1 cellular context compared by ENCODE assay signal in genomic region chr1:44030606-44031050, GRCh38.
TF ChIP-seq lines count a peak whose summit lies in the region.

No MANE protein-coding gene starts in this region.

TF ChIP-seq in HepG2, 621 proteins besides CTCF, POLR2A, EP300 and RAD21 (continued from another document and continues in another):
- TF ChIP-seq, protein P1, sequence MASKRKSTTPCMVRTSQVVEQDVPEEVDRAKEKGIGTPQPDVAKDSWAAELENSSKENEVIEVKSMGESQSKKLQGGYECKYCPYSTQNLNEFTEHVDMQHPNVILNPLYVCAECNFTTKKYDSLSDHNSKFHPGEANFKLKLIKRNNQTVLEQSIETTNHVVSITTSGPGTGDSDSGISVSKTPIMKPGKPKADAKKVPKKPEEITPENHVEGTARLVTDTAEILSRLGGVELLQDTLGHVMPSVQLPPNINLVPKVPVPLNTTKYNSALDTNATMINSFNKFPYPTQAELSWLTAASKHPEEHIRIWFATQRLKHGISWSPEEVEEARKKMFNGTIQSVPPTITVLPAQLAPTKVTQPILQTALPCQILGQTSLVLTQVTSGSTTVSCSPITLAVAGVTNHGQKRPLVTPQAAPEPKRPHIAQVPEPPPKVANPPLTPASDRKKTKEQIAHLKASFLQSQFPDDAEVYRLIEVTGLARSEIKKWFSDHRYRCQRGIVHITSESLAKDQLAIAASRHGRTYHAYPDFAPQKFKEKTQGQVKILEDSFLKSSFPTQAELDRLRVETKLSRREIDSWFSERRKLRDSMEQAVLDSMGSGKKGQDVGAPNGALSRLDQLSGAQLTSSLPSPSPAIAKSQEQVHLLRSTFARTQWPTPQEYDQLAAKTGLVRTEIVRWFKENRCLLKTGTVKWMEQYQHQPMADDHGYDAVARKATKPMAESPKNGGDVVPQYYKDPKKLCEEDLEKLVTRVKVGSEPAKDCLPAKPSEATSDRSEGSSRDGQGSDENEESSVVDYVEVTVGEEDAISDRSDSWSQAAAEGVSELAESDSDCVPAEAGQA (IDR thresholded peaks at IDR 0.05; ENCODE audit: low read depth) = no peak
- TF ChIP-seq, protein P1 (CRISPR knock-in tag; IDR thresholded peaks at IDR 0.05; ENCODE audit: borderline replicate concordance) = no peak
- TF ChIP-seq TOE1 (CRISPR knock-in tag; IDR thresholded peaks at IDR 0.05) (no peak), RBM39 (IDR thresholded peaks at IDR 0.05; ENCODE audit: low read depth, low read length, poor library complexity, severe bottlenecking) (no peak), ZNF33A (CRISPR knock-in tag; IDR thresholded peaks at IDR 0.05; ENCODE audit: borderline replicate concordance) (no peak), ZNF605 (CRISPR knock-in tag; IDR thresholded peaks at IDR 0.05) (peak; percentile 74), KIAA2018 (CRISPR knock-in tag; IDR thresholded peaks at IDR 0.05; ENCODE audit: borderline replicate concordance) (no peak), RFX5 (IDR thresholded peaks at IDR 0.05; ENCODE audit: low read depth, low read length) (no peak), HMG20B (CRISPR knock-in tag; conservative IDR thresholded peaks at IDR 0.05) (no peak), ZIK1 (CRISPR knock-in tag; IDR thresholded peaks at IDR 0.05; ENCODE audit: borderline replicate concordance, low read depth) (0 out of 2 replicates have a peak, but pooled peaks have one; percentile 22), NR2F6 (IDR thresholded peaks at IDR 0.05) (no peak), NR2F6 (CRISPR knock-in tag; IDR thresholded peaks at IDR 0.05) (0 out of 2 replicates have a peak, but pooled peaks have one; percentile 10), JUND (CRISPR knock-in tag; IDR thresholded peaks at IDR 0.05) (no peak), TMF1 (CRISPR knock-in tag; IDR thresholded peaks at IDR 0.05; ENCODE audit: low read depth) (0 out of 2 replicates have a peak, but pooled peaks have one; percentile 24), HNF4G (IDR thresholded peaks at IDR 0.05; ENCODE audit: borderline replicate concordance, low read depth, low read length) (no peak), HNF4G (CRISPR knock-in tag; IDR thresholded peaks at IDR 0.05; ENCODE audit: borderline replicate concordance, low read depth) (no peak), ZNF143 (CRISPR knock-in tag; IDR thresholded peaks at IDR 0.05) (0 out of 2 replicates have a peak, but pooled peaks have one; percentile 1), GABPB1 (CRISPR knock-in tag; IDR thresholded peaks at IDR 0.05) (0 out of 2 replicates have a peak, but pooled peaks have one; percentile 11), CBX5 (CRISPR knock-in tag; IDR thresholded peaks at IDR 0.05; ENCODE audit: borderline replicate concordance) (no peak), ZNF430 (CRISPR knock-in tag; IDR thresholded peaks at IDR 0.05) (peak; percentile 55; the same call in 1 of the 2 replicates), PCBP2 (optimal IDR thresholded peaks at IDR 0.05; ENCODE audit: low read depth, low read length, poor library complexity, severe bottlenecking) (no peak), ZNF292 (CRISPR knock-in tag; IDR thresholded peaks at IDR 0.05; ENCODE audit: borderline replicate concordance, low read depth) (no peak), TRIM24 (CRISPR knock-in tag; IDR thresholded peaks at IDR 0.05) (no peak), YEATS4 (CRISPR knock-in tag; IDR thresholded peaks at IDR 0.05; ENCODE audit: borderline replicate concordance) (no peak), ZNF547 (CRISPR knock-in tag; IDR thresholded peaks at IDR 0.05) (no peak), SMAD1 (CRISPR knock-in tag; IDR thresholded peaks at IDR 0.05; ENCODE audit: borderline replicate concordance, low read depth) (peak; percentile 61; the same call in 1 of the 2 replicates), ZSCAN20 (CRISPR knock-in tag; IDR thresholded peaks at IDR 0.05; ENCODE audit: borderline replicate concordance) (no peak), ZSCAN5A (CRISPR knock-in tag; IDR thresholded peaks at IDR 0.05; ENCODE audit: borderline replicate concordance) (0 out of 2 replicates have a peak, but pooled peaks have one; percentile 49), ZNF672 (CRISPR knock-in tag; IDR thresholded peaks at IDR 0.05) (no peak), RAD51 (IDR thresholded peaks at IDR 0.05; ENCODE audit: borderline replicate concordance) (no peak), MEIS2 (CRISPR knock-in tag; IDR thresholded peaks at IDR 0.05) (0 out of 2 replicates have a peak, but pooled peaks have one; percentile 24), HCFC1 (IDR thresholded peaks at IDR 0.05; ENCODE audit: low read depth, low read length) (no peak), SUZ12 (IDR thresholded peaks at IDR 0.05; ENCODE audit: low read depth, low read length) (no peak), MBD4 (IDR thresholded peaks at IDR 0.05; ENCODE audit: borderline replicate concordance, low read length) (no peak), ZBTB42 (CRISPR knock-in tag; IDR thresholded peaks at IDR 0.05) (no peak; the same call in 1 of the 2 replicates), ZNF263 (CRISPR knock-in tag; IDR thresholded peaks at IDR 0.05) (peak; percentile 27; the same call in 1 of the 2 replicates), ZNF562 (CRISPR knock-in tag; IDR thresholded peaks at IDR 0.05; ENCODE audit: borderline replicate concordance) (no peak), AGO1 (IDR thresholded peaks at IDR 0.05; ENCODE audit: low read depth, low read length, poor library complexity, severe bottlenecking) (no peak), YEATS2 (CRISPR knock-in tag; IDR thresholded peaks at IDR 0.05; ENCODE audit: borderline replicate concordance) (no peak), EED (CRISPR knock-in tag; IDR thresholded peaks at IDR 0.05) (peak; percentile 59; the same call in 1 of the 2 replicates), ZNF747 (CRISPR knock-in tag; IDR thresholded peaks at IDR 0.05; ENCODE audit: borderline replicate concordance) (peak; percentile 57; the same call in 1 of the 2 replicates), NR3C1 (CRISPR knock-in tag; IDR thresholded peaks at IDR 0.05) (no peak), SOX6 (IDR thresholded peaks at IDR 0.05) (no peak), SOX6 (CRISPR knock-in tag; IDR thresholded peaks at IDR 0.05) (no peak)
- TF ChIP-seq, protein P2, sequence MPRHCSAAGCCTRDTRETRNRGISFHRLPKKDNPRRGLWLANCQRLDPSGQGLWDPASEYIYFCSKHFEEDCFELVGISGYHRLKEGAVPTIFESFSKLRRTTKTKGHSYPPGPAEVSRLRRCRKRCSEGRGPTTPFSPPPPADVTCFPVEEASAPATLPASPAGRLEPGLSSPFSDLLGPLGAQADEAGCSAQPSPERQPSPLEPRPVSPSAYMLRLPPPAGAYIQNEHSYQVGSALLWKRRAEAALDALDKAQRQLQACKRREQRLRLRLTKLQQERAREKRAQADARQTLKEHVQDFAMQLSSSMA (CRISPR knock-in tag; IDR thresholded peaks at IDR 0.05) = no peak
- TF ChIP-seq, protein P3, sequence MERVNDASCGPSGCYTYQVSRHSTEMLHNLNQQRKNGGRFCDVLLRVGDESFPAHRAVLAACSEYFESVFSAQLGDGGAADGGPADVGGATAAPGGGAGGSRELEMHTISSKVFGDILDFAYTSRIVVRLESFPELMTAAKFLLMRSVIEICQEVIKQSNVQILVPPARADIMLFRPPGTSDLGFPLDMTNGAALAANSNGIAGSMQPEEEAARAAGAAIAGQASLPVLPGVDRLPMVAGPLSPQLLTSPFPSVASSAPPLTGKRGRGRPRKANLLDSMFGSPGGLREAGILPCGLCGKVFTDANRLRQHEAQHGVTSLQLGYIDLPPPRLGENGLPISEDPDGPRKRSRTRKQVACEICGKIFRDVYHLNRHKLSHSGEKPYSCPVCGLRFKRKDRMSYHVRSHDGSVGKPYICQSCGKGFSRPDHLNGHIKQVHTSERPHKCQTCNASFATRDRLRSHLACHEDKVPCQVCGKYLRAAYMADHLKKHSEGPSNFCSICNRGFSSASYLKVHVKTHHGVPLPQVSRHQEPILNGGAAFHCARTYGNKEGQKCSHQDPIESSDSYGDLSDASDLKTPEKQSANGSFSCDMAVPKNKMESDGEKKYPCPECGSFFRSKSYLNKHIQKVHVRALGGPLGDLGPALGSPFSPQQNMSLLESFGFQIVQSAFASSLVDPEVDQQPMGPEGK (CRISPR knock-in tag; IDR thresholded peaks at IDR 0.05) = peak; percentile 57
- TF ChIP-seq, protein P4, sequence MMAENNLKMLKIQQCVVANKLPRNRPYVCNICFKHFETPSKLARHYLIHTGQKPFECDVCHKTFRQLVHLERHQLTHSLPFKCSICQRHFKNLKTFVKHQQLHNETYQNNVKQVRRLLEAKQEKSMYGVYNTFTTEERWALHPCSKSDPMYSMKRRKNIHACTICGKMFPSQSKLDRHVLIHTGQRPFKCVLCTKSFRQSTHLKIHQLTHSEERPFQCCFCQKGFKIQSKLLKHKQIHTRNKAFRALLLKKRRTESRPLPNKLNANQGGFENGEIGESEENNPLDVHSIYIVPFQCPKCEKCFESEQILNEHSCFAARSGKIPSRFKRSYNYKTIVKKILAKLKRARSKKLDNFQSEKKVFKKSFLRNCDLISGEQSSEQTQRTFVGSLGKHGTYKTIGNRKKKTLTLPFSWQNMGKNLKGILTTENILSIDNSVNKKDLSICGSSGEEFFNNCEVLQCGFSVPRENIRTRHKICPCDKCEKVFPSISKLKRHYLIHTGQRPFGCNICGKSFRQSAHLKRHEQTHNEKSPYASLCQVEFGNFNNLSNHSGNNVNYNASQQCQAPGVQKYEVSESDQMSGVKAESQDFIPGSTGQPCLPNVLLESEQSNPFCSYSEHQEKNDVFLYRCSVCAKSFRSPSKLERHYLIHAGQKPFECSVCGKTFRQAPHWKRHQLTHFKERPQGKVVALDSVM (CRISPR knock-in tag; IDR thresholded peaks at IDR 0.05) = no peak
